Comparison of ENCODE assay signal across 1 cellular context in the genomic region with DNA sequence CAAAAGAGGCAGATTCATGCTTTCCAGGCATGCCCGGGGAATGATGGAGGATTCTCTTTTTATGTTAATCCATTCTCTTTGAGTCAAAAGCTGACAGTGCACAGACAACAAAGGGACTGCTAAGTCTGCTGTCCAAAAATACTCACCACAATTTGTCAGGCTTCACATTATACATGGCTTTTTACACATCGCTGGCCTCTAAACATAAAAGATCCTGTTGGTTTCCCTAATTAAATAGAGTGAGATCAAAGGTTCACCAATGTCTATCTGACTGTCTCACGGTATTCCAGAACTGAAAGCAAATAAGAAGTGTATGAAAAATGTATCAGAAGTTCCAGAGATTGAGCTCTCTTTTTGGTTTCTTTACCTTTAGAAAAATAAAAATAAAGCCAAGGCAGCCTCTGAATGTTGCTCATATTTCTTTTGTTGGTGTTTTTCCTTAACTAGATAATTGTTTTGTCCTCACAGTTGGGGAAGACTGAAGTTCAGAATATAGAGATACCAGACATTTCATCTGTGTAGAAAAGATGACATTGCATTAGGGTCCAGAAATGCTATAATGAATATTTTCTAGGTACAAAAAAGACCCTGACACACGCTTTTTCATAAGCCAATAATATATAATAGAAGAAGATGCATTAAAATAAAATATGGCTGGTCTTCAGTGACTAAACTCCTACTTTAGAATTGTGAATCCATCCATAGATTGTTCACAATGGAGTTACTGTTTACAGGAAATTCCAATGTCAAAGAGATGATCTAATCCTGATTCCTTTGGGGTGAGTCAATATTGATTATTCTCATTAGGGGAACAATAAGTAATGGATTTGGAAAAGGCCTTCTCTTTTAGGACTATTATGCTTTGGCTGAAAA.
TF ChIP-seq lines count a peak whose summit lies in the region.

No MANE protein-coding gene starts in this region.

TF ChIP-seq in HepG2, 621 proteins besides CTCF, POLR2A, EP300 and RAD21 (continued from another document and continues in another):
- TF ChIP-seq, protein P1, sequence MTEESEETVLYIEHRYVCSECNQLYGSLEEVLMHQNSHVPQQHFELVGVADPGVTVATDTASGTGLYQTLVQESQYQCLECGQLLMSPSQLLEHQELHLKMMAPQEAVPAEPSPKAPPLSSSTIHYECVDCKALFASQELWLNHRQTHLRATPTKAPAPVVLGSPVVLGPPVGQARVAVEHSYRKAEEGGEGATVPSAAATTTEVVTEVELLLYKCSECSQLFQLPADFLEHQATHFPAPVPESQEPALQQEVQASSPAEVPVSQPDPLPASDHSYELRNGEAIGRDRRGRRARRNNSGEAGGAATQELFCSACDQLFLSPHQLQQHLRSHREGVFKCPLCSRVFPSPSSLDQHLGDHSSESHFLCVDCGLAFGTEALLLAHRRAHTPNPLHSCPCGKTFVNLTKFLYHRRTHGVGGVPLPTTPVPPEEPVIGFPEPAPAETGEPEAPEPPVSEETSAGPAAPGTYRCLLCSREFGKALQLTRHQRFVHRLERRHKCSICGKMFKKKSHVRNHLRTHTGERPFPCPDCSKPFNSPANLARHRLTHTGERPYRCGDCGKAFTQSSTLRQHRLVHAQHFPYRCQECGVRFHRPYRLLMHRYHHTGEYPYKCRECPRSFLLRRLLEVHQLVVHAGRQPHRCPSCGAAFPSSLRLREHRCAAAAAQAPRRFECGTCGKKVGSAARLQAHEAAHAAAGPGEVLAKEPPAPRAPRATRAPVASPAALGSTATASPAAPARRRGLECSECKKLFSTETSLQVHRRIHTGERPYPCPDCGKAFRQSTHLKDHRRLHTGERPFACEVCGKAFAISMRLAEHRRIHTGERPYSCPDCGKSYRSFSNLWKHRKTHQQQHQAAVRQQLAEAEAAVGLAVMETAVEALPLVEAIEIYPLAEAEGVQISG (CRISPR knock-in tag; IDR thresholded peaks at IDR 0.05), result no peak
- TF ChIP-seq, protein P2, sequence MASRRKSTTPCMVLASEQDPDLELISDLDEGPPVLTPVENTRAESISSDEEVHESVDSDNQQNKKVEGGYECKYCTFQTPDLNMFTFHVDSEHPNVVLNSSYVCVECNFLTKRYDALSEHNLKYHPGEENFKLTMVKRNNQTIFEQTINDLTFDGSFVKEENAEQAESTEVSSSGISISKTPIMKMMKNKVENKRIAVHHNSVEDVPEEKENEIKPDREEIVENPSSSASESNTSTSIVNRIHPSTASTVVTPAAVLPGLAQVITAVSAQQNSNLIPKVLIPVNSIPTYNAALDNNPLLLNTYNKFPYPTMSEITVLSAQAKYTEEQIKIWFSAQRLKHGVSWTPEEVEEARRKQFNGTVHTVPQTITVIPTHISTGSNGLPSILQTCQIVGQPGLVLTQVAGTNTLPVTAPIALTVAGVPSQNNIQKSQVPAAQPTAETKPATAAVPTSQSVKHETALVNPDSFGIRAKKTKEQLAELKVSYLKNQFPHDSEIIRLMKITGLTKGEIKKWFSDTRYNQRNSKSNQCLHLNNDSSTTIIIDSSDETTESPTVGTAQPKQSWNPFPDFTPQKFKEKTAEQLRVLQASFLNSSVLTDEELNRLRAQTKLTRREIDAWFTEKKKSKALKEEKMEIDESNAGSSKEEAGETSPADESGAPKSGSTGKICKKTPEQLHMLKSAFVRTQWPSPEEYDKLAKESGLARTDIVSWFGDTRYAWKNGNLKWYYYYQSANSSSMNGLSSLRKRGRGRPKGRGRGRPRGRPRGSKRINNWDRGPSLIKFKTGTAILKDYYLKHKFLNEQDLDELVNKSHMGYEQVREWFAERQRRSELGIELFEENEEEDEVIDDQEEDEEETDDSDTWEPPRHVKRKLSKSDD (CRISPR knock-in tag; IDR thresholded peaks at IDR 0.05; ENCODE audit: low read depth), result no peak
- TF ChIP-seq RARA (CRISPR knock-in tag; IDR thresholded peaks at IDR 0.05) (peak; percentile 74), FOXA3 (CRISPR knock-in tag; IDR thresholded peaks at IDR 0.05) (peak; percentile 94), ZSCAN29 (CRISPR knock-in tag; conservative IDR thresholded peaks at IDR 0.05) (no peak), ZNF432 (CRISPR knock-in tag; IDR thresholded peaks at IDR 0.05; ENCODE audit: borderline replicate concordance) (no peak), ASH2L (IDR thresholded peaks at IDR 0.05; ENCODE audit: insufficient read length, low read depth, low read length) (peak; percentile 100), BCL6 (CRISPR knock-in tag; IDR thresholded peaks at IDR 0.05) (peak; percentile 98), TBL1XR1 (IDR thresholded peaks at IDR 0.05; ENCODE audit: borderline replicate concordance, low read length, partially characterized antibody) (peak; percentile 68), NFYB (CRISPR knock-in tag; IDR thresholded peaks at IDR 0.05) (no peak), SMARCC2 (IDR thresholded peaks at IDR 0.05) (peak; percentile 69; the same call in 1 of the 2 replicates), AKAP8 (CRISPR knock-in tag; IDR thresholded peaks at IDR 0.05) (no peak), GABPA (IDR thresholded peaks at IDR 0.05; ENCODE audit: low read depth, low read length) (no peak), GABPA (CRISPR knock-in tag; IDR thresholded peaks at IDR 0.05; ENCODE audit: low read depth) (0 out of 2 replicates have a peak, but pooled peaks have one; percentile 28), MAZ (IDR thresholded peaks at IDR 0.05; ENCODE audit: borderline replicate concordance, low read depth, low read length) (no peak), MAZ (CRISPR knock-in tag; IDR thresholded peaks at IDR 0.05; ENCODE audit: low read depth) (no peak), ZNF792 (CRISPR knock-in tag; IDR thresholded peaks at IDR 0.05) (peak; percentile 45; the same call in 1 of the 2 replicates), CBFB (CRISPR knock-in tag; IDR thresholded peaks at IDR 0.05) (0 out of 2 replicates have a peak, but pooled peaks have one; percentile 30), GTF2F1 (IDR thresholded peaks at IDR 0.05; ENCODE audit: low read length) (no peak), MAFF (IDR thresholded peaks at IDR 0.05; ENCODE audit: low read depth, low read length) (peak; percentile 69)
- TF ChIP-seq, protein P3, sequence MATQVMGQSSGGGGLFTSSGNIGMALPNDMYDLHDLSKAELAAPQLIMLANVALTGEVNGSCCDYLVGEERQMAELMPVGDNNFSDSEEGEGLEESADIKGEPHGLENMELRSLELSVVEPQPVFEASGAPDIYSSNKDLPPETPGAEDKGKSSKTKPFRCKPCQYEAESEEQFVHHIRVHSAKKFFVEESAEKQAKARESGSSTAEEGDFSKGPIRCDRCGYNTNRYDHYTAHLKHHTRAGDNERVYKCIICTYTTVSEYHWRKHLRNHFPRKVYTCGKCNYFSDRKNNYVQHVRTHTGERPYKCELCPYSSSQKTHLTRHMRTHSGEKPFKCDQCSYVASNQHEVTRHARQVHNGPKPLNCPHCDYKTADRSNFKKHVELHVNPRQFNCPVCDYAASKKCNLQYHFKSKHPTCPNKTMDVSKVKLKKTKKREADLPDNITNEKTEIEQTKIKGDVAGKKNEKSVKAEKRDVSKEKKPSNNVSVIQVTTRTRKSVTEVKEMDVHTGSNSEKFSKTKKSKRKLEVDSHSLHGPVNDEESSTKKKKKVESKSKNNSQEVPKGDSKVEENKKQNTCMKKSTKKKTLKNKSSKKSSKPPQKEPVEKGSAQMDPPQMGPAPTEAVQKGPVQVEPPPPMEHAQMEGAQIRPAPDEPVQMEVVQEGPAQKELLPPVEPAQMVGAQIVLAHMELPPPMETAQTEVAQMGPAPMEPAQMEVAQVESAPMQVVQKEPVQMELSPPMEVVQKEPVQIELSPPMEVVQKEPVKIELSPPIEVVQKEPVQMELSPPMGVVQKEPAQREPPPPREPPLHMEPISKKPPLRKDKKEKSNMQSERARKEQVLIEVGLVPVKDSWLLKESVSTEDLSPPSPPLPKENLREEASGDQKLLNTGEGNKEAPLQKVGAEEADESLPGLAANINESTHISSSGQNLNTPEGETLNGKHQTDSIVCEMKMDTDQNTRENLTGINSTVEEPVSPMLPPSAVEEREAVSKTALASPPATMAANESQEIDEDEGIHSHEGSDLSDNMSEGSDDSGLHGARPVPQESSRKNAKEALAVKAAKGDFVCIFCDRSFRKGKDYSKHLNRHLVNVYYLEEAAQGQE (IDR thresholded peaks at IDR 0.05; ENCODE audit: borderline replicate concordance in 1 of 2, low read depth in 1 of 2, low read length in 2 of 2), result peak in 1 of 2 experiments; percentile 50; a peak in 1 of 4 replicates
- TF ChIP-seq, protein P4, sequence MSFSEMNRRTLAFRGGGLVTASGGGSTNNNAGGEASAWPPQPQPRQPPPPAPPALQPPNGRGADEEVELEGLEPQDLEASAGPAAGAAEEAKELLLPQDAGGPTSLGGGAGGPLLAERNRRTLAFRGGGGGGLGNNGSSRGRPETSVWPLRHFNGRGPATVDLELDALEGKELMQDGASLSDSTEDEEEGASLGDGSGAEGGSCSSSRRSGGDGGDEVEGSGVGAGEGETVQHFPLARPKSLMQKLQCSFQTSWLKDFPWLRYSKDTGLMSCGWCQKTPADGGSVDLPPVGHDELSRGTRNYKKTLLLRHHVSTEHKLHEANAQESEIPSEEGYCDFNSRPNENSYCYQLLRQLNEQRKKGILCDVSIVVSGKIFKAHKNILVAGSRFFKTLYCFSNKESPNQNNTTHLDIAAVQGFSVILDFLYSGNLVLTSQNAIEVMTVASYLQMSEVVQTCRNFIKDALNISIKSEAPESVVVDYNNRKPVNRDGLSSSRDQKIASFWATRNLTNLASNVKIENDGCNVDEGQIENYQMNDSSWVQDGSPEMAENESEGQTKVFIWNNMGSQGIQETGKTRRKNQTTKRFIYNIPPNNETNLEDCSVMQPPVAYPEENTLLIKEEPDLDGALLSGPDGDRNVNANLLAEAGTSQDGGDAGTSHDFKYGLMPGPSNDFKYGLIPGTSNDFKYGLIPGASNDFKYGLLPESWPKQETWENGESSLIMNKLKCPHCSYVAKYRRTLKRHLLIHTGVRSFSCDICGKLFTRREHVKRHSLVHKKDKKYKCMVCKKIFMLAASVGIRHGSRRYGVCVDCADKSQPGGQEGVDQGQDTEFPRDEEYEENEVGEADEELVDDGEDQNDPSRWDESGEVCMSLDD (CRISPR knock-in tag; IDR thresholded peaks at IDR 0.05; ENCODE audit: borderline replicate concordance), result no peak
- TF ChIP-seq, protein P5, sequence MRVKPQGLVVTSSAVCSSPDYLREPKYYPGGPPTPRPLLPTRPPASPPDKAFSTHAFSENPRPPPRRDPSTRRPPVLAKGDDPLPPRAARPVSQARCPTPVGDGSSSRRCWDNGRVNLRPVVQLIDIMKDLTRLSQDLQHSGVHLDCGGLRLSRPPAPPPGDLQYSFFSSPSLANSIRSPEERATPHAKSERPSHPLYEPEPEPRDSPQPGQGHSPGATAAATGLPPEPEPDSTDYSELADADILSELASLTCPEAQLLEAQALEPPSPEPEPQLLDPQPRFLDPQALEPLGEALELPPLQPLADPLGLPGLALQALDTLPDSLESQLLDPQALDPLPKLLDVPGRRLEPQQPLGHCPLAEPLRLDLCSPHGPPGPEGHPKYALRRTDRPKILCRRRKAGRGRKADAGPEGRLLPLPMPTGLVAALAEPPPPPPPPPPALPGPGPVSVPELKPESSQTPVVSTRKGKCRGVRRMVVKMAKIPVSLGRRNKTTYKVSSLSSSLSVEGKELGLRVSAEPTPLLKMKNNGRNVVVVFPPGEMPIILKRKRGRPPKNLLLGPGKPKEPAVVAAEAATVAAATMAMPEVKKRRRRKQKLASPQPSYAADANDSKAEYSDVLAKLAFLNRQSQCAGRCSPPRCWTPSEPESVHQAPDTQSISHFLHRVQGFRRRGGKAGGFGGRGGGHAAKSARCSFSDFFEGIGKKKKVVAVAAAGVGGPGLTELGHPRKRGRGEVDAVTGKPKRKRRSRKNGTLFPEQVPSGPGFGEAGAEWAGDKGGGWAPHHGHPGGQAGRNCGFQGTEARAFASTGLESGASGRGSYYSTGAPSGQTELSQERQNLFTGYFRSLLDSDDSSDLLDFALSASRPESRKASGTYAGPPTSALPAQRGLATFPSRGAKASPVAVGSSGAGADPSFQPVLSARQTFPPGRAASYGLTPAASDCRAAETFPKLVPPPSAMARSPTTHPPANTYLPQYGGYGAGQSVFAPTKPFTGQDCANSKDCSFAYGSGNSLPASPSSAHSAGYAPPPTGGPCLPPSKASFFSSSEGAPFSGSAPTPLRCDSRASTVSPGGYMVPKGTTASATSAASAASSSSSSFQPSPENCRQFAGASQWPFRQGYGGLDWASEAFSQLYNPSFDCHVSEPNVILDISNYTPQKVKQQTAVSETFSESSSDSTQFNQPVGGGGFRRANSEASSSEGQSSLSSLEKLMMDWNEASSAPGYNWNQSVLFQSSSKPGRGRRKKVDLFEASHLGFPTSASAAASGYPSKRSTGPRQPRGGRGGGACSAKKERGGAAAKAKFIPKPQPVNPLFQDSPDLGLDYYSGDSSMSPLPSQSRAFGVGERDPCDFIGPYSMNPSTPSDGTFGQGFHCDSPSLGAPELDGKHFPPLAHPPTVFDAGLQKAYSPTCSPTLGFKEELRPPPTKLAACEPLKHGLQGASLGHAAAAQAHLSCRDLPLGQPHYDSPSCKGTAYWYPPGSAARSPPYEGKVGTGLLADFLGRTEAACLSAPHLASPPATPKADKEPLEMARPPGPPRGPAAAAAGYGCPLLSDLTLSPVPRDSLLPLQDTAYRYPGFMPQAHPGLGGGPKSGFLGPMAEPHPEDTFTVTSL (CRISPR knock-in tag; IDR thresholded peaks at IDR 0.05; ENCODE audit: borderline replicate concordance), result peak; percentile 85; the same call in 1 of the 2 replicates
- TF ChIP-seq, protein P6, sequence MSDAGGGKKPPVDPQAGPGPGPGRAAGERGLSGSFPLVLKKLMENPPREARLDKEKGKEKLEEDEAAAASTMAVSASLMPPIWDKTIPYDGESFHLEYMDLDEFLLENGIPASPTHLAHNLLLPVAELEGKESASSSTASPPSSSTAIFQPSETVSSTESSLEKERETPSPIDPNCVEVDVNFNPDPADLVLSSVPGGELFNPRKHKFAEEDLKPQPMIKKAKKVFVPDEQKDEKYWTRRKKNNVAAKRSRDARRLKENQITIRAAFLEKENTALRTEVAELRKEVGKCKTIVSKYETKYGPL (CRISPR knock-in tag; IDR thresholded peaks at IDR 0.05), result no peak
- TF ChIP-seq, protein P7, sequence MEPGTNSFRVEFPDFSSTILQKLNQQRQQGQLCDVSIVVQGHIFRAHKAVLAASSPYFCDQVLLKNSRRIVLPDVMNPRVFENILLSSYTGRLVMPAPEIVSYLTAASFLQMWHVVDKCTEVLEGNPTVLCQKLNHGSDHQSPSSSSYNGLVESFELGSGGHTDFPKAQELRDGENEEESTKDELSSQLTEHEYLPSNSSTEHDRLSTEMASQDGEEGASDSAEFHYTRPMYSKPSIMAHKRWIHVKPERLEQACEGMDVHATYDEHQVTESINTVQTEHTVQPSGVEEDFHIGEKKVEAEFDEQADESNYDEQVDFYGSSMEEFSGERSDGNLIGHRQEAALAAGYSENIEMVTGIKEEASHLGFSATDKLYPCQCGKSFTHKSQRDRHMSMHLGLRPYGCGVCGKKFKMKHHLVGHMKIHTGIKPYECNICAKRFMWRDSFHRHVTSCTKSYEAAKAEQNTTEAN (CRISPR knock-in tag; conservative IDR thresholded peaks at IDR 0.05), result peak; percentile 57; the same call in 1 of the 2 replicates
- TF ChIP-seq, protein P8, sequence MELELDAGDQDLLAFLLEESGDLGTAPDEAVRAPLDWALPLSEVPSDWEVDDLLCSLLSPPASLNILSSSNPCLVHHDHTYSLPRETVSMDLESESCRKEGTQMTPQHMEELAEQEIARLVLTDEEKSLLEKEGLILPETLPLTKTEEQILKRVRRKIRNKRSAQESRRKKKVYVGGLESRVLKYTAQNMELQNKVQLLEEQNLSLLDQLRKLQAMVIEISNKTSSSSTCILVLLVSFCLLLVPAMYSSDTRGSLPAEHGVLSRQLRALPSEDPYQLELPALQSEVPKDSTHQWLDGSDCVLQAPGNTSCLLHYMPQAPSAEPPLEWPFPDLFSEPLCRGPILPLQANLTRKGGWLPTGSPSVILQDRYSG (CRISPR knock-in tag; IDR thresholded peaks at IDR 0.05), result 0 out of 2 replicates have a peak, but pooled peaks have one; percentile 53
